In genomic region chr17:76502326-76503211, GRCh38 we compare ENCODE assay signal across 1 cellular context.
TF ChIP-seq lines count a peak whose summit lies in the region.

No MANE protein-coding gene starts in this region.

TF ChIP-seq in HCT116, 20 proteins besides CTCF, POLR2A, EP300 and RAD21 (continued from another document):
- TF ChIP-seq ATF3 (IDR thresholded peaks at IDR 0.05) (no peak), EGR1 (IDR thresholded peaks at IDR 0.05; ENCODE audit: low read depth) (no peak), ZFX (IDR thresholded peaks at IDR 0.05) (no peak)
TF ChIP-seq in HCT116: peak in this region for 0.
